ENCODE assay signal across 8 cellular contexts in the genomic region with DNA sequence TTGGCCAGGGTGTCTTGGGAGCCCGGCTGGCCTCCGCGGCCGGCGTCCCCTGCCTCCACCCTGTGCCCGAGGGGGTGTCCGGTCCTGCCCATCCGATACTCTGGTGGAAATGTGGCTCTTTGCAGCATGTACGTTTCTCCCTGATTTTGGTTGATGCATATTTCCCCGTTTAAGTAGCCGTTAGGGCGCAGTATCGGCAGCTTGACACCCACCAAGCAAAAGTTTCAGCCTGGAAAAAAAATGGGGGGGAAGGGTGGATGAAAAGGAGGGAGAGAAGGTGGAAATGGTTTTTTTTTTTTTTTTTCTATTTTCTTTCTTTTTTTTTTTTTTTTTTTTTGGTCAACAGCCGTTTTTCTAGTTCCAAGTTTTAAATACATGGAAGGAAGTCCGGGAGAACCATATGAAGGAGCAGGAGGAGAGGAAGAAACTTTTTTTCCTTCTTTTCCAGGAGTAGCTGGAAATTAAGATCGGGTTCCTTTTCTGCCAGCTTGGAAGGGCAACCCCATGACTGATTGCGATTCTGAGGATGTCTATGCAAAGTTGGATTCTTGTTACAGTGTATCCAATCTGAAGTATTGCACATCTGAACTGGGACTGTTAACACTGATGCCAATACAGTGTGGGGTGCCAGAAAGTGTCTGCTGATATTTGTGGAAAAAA. TPM values are rescaled to one million over a fixed set of nuclear protein-coding genes. Genes with fewer than 3 reads are reported as not detected.
A peak's percentile ranks its signal among the peaks of the same experiment; 100 is the strongest.
DNase-seq lines count a peak whose midpoint lies in the region; ATAC-seq and TF ChIP-seq lines count a peak whose summit lies in the region.

No MANE protein-coding gene starts in this region.

- H2AFZ ChIP-seq in SK-N-SH (ENCODE audit: low read depth) = no peak overlapping the region

- peaks cover 4 to 20% of the 10 kb centered on the region in 2 experiments for H3K4me1 ChIP-seq in SK-N-SH (ENCODE audit: control insufficient read depth in 1 of 2, insufficient read depth in 2 of 2, low read depth in 1 of 2, low read length in 1 of 2)
- peaks cover 4% of the 10 kb centered on the region for H3K4me1 ChIP-seq in endocrine pancreas (ENCODE audit: control insufficient read depth, insufficient read depth, low read length)

- peak overlapping the region; percentile 88 for H3K4me2 ChIP-seq in SK-N-SH

- CTCF ChIA-PET in SK-N-SH (lab: Yijun Ruan, JAX) = interaction anchor here (0.9 to 1.5 kb wide), 2 partner anchors 17 to 607 kb away, joined by 3 read pairs; no protein-coding TSS in a partner anchor

- H3K9ac ChIP-seq in SK-N-SH (peak overlapping the region; percentile 91), endocrine pancreas (ENCODE audit: control insufficient read depth, insufficient read depth, low read length) (peak overlapping the region; percentile 36)

- peaks cover 7% of the 10 kb centered on the region for H3K36me3 Mint-ChIP-seq in nephron (ENCODE audit: low read depth)

- TF ChIP-seq CTCF in SK-N-SH (IDR thresholded peaks at IDR 0.05) (no peak; the same call in 1 of the 2 replicates), nephron (IDR thresholded peaks at IDR 0.05; ENCODE audit: unreplicated experiment in 3 of 3) (no peak)

- H3K4me3 ChIP-seq in SK-N-SH (ENCODE audit: low read depth in 2 of 2, low read length in 1 of 2) = peak overlapping the region; percentile 95 to 96
- peak overlapping the region; percentile 88 for H3K4me3 ChIP-seq in endocrine pancreas (ENCODE audit: control insufficient read depth, insufficient read depth, low read length)

- H3K9me2 ChIP-seq in SK-N-SH = no peaks in the 10 kb centered on the region

- H3K27me3 Mint-ChIP-seq in nephron (ENCODE audit: low read depth) = no peaks in the 10 kb centered on the region

- 0 out of 2 replicates have a peak, but pooled peaks have one; percentile 6 for TF ChIP-seq RAD21 in SK-N-SH (IDR thresholded peaks at IDR 0.05; ENCODE audit: low read length)

- WGBS in SK-N-SH (ENCODE audit: low lambda C conversion rate) = 1% methylated on average over 17 of the region's 17 CpGs

- POLR2A ChIA-PET in SK-N-SH (lab: Yijun Ruan, JAX) = interaction anchor here (0.5 kb wide), 1 partner anchor 116 kb away, joined by 3 read pairs; no protein-coding TSS in a partner anchor

- peak overlapping the region; percentile 79 to 88 (median 81) for H3K27ac Mint-ChIP-seq in nephron

- H3K27ac ChIP-seq in SK-N-SH (ENCODE audit: low read depth in 2 of 2, low read length in 1 of 2) = peak overlapping the region; percentile 16 to 71; a peak in 3 of 4 replicates

- H3F3A ChIP-seq in SK-N-SH (replicated peaks; ENCODE audit: insufficient read depth) = peaks cover 32% of the 10 kb centered on the region

- no peaks in the 10 kb centered on the region for H3K9me3 ChIP-seq in SK-N-SH
- H3K9me3 ChIP-seq in endocrine pancreas (ENCODE audit: control insufficient read depth, low read length) = no peaks in the 10 kb centered on the region

- peaks cover 64% of the 10 kb centered on the region for H3K79me2 ChIP-seq in SK-N-SH (ENCODE audit: insufficient read depth)

- H3K27me3 ChIP-seq in SK-N-SH (ENCODE audit: insufficient read depth) (no peaks in the 10 kb centered on the region), endocrine pancreas (ENCODE audit: control insufficient read depth, insufficient read depth, low read length) (no peaks in the 10 kb centered on the region)

- DNase-seq in SK-N-SH = no peak
- DNase-seq in RKO (ENCODE audit: low spot score) = peak; percentile 64
- DNase-seq in activated effector memory CD4-positive, alpha-beta T cell treated with anti-CD3 and anti-CD28 coated beads, Interleukin-2, amount 50 U/mL, for 16 hours = no peak
- no peak for DNase-seq in activated CD8-positive, alpha-beta memory T cell treated with anti-CD3 and anti-CD28 coated beads, Interleukin-2, amount 50 U/mL, for 48 hours

- peaks cover 12 to 44% of the 10 kb centered on the region in 2 experiments for H3K36me3 ChIP-seq in SK-N-SH (replicated peaks in 1 of 2; ENCODE audit: control insufficient read depth in 1 of 2, insufficient read depth in 2 of 2, low read length in 1 of 2)
- H3K36me3 ChIP-seq in endocrine pancreas (ENCODE audit: control insufficient read depth, insufficient read depth, low read length) = no peaks in the 10 kb centered on the region

- ATAC-seq in SK-N-SH treated with all-trans-retinoic acid at 6 μM for 48 hours (no peak), GM21576 (IDR thresholded peaks at IDR 0.05; ENCODE audit: unreplicated experiment) (no peak)

- no peaks in the 10 kb centered on the region for H3K9me3 Mint-ChIP-seq in nephron

- peak overlapping the region; percentile 90 to 97 (median 94) for H3K4me3 Mint-ChIP-seq in nephron

- peaks cover 55% of the 10 kb centered on the region for H4K20me1 ChIP-seq in SK-N-SH (ENCODE audit: insufficient read depth)

- no peak for TF ChIP-seq EP300 in SK-N-SH (IDR thresholded peaks at IDR 0.05; ENCODE audit: borderline replicate concordance in 1 of 2, low read depth in 1 of 2, low read length in 1 of 2)

- H3K4me1 Mint-ChIP-seq in nephron = peaks cover 38% of the 10 kb centered on the region

TF ChIP-seq in SK-N-SH, 30 proteins besides CTCF, POLR2A, EP300 and RAD21:
- TF ChIP-seq MXI1 (IDR thresholded peaks at IDR 0.05; ENCODE audit: low read depth, low read length) = 0 out of 2 replicates have a peak, but pooled peaks have one; percentile 42
- TF ChIP-seq FOXM1 (IDR thresholded peaks at IDR 0.05; ENCODE audit: low read depth) = no peak
- TF ChIP-seq RCOR1 (IDR thresholded peaks at IDR 0.05; ENCODE audit: low read length) = no peak
- no peak for TF ChIP-seq FOSL2 (IDR thresholded peaks at IDR 0.05; ENCODE audit: borderline replicate concordance, low read depth)
- TF ChIP-seq, protein P1, sequence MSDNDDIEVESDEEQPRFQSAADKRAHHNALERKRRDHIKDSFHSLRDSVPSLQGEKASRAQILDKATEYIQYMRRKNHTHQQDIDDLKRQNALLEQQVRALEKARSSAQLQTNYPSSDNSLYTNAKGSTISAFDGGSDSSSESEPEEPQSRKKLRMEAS (IDR thresholded peaks at IDR 0.05; ENCODE audit: low read depth) = 0 out of 2 replicates have a peak, but pooled peaks have one; percentile 10
- TF ChIP-seq, protein P2, sequence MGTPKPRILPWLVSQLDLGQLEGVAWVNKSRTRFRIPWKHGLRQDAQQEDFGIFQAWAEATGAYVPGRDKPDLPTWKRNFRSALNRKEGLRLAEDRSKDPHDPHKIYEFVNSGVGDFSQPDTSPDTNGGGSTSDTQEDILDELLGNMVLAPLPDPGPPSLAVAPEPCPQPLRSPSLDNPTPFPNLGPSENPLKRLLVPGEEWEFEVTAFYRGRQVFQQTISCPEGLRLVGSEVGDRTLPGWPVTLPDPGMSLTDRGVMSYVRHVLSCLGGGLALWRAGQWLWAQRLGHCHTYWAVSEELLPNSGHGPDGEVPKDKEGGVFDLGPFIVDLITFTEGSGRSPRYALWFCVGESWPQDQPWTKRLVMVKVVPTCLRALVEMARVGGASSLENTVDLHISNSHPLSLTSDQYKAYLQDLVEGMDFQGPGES (IDR thresholded peaks at IDR 0.05; ENCODE audit: low read depth, low read length) = no peak
- TF ChIP-seq CHD2 (IDR thresholded peaks at IDR 0.05; ENCODE audit: low read length, partially characterized antibody) = no peak
- no peak for TF ChIP-seq FOXJ3 (CRISPR knock-in tag; IDR thresholded peaks at IDR 0.05)

TF ChIP-seq in SK-N-SH treated with all-trans-retinoic acid at 6 μM for 48 hours, 23 proteins besides CTCF, POLR2A, EP300 and RAD21 (continues in another document):
- TF ChIP-seq ZNF8 (CRISPR knock-in tag; IDR thresholded peaks at IDR 0.05) (no peak), ZNF70 (CRISPR knock-in tag; IDR thresholded peaks at IDR 0.05) (no peak)
- TF ChIP-seq, protein P3, sequence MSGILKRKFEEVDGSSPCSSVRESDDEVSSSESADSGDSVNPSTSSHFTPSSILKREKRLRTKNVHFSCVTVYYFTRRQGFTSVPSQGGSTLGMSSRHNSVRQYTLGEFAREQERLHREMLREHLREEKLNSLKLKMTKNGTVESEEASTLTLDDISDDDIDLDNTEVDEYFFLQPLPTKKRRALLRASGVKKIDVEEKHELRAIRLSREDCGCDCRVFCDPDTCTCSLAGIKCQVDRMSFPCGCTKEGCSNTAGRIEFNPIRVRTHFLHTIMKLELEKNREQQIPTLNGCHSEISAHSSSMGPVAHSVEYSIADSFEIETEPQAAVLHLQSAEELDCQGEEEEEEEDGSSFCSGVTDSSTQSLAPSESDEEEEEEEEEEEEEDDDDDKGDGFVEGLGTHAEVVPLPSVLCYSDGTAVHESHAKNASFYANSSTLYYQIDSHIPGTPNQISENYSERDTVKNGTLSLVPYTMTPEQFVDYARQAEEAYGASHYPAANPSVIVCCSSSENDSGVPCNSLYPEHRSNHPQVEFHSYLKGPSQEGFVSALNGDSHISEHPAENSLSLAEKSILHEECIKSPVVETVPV (CRISPR knock-in tag; IDR thresholded peaks at IDR 0.05) = no peak
- TF ChIP-seq, protein P4, sequence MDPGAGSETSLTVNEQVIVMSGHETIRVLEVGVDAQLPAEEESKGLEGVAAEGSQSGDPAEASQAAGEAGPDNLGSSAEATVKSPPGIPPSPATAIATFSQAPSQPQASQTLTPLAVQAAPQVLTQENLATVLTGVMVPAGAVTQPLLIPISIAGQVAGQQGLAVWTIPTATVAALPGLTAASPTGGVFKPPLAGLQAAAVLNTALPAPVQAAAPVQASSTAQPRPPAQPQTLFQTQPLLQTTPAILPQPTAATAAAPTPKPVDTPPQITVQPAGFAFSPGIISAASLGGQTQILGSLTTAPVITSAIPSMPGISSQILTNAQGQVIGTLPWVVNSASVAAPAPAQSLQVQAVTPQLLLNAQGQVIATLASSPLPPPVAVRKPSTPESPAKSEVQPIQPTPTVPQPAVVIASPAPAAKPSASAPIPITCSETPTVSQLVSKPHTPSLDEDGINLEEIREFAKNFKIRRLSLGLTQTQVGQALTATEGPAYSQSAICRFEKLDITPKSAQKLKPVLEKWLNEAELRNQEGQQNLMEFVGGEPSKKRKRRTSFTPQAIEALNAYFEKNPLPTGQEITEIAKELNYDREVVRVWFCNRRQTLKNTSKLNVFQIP (CRISPR knock-in tag; IDR thresholded peaks at IDR 0.05; ENCODE audit: borderline replicate concordance, low read depth) = no peak

RNA-seq across cellular contexts. Expression of a gene that starts 1.5 kb away (rescaled TPM):
- 5.8 and 7.3 TPM in 2 replicates for polyA plus RNA-seq in SK-N-SH (2012; rRNA removed)
- polyA plus RNA-seq in SK-N-SH (2012; cell fraction: cytosol; rRNA removed) = 5.4 and 6.4 TPM in 2 replicates
- polyA plus RNA-seq in SK-N-SH (2012; cell fraction: nucleus; rRNA removed) = 2.3 and 2.6 TPM in 2 replicates
